ENCODE assay signal across 8 cellular contexts in the genomic region with DNA sequence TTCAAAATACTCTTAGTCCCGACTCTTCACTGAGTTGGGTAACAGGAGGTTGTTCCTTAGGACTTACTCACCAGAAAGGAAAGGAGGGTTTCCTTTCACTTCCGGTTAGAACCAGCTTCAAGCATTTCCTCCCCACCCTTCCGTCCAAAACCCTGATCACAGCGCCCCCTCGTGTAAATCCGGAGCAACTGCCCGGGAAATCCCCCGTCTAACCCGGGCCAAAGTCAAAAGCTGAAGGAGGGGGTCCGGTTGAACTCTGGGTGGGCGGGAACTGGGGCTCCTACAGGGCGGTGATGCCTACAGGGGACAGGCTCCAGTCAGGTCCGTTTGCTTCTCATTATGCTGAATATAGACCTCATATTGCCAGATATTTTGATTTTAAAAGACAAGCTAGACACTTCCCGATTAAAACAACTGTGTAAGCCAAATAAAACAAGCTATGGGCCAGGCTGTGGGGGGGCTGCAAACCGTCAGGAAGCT. TPM values are rescaled to one million over a fixed set of nuclear protein-coding genes. Genes with fewer than 3 reads are reported as not detected.
DNase-seq lines count a peak whose midpoint lies in the region; ATAC-seq, FAIRE-seq and TF ChIP-seq lines count a peak whose summit lies in the region.

No MANE protein-coding gene starts in this region.

- H3K27ac Mint-ChIP-seq in activated CD4-positive, alpha-beta T cell treated with anti-CD3 and anti-CD28 coated beads, Interleukin-2, amount 10 ng/mL, durations not matched to agents 24 days and 14 days = no peak overlapping the region

- H3K4me1 Mint-ChIP-seq in activated CD4-positive, alpha-beta T cell treated with anti-CD3 and anti-CD28 coated beads, Interleukin-2, amount 10 ng/mL, durations not matched to agents 24 days and 14 days = peaks cover 2% of the 10 kb centered on the region

- whole genome bisulfite sequencing in lung, 2 donors = 2 to 3% methylated on average over 15 of the region's 15 CpGs

- peak; percentile 73 for DNase-seq in BE2C
- peak; percentile 58 for DNase-seq in GM19239 (ENCODE audit: insufficient read length, low spot score)
- peak; percentile 18 for DNase-seq in NCI-H524 treated with DMSO at 0.1 percent for 48 hours (lab: John Stamatoyannopoulos, UW)
- DNase-seq in activated CD4-positive, alpha-beta T cell treated with anti-CD3 and anti-CD28 coated beads, Interleukin-2, amount 10 ng/mL, durations not matched to agents 24 days and 14 days = peak; percentile 93
- DNase-seq in dermis blood vessel endothelial cell = peak; percentile 94
- DNase-seq in lung (ENCODE audit: low spot score) = peak; percentile 89
- peak; percentile 43 to 64 (median 61) for DNase-seq in stimulated activated CD4-positive, alpha-beta T cell treated with anti-CD3 and anti-CD28 coated beads, TNF-alpha, amount 100 ng/mL, for 4 hours (ENCODE audit: low read depth in 3 of 3)

- peaks cover 15% of the 10 kb centered on the region for H3K27me3 Mint-ChIP-seq in activated CD4-positive, alpha-beta T cell treated with anti-CD3 and anti-CD28 coated beads, Interleukin-2, amount 10 ng/mL, durations not matched to agents 24 days and 14 days

- H3K9me3 ChIP-seq in BE2C (no peaks in the 10 kb centered on the region), lung (ENCODE audit: control insufficient read depth in 2 of 2, insufficient read depth in 1 of 2, low read length in 1 of 2) (no peaks in the 10 kb centered on the region)

- ATAC-seq in HG03378 (IDR thresholded peaks at IDR 0.05; ENCODE audit: unreplicated experiment) = peak; percentile 92
- ATAC-seq in lung (ENCODE audit: insufficient read depth, low FRiP score) = peak; percentile 96

- H3K9me3 Mint-ChIP-seq in activated CD4-positive, alpha-beta T cell treated with anti-CD3 and anti-CD28 coated beads, Interleukin-2, amount 10 ng/mL, durations not matched to agents 24 days and 14 days = peaks cover 13% of the 10 kb centered on the region

- H3K4me1 ChIP-seq in BE2C = no peaks in the 10 kb centered on the region
- peaks cover 0 to 3% of the 10 kb centered on the region in 2 donors for H3K4me1 ChIP-seq in lung (ENCODE audit: control insufficient read depth in 2 of 2, insufficient read depth in 2 of 2, low read length in 2 of 2)

- peak overlapping the region; percentile 70 to 76 for H3K27ac ChIP-seq in lung (ENCODE audit: low read depth in 1 of 2, low read length in 1 of 2)

- H3K36me3 ChIP-seq in BE2C (no peaks in the 10 kb centered on the region), lung (ENCODE audit: control insufficient read depth in 2 of 2, insufficient read depth in 2 of 2, low read length in 2 of 2) (no peaks in the 10 kb centered on the region)

- intact Hi-C loops in activated CD4-positive, alpha-beta T cell treated with anti-CD3 and anti-CD28 coated beads, Interleukin-2, amount 10 ng/mL, durations not matched to agents 24 days and 14 days (cut with micrococcal nuclease) = loop anchor here (1.0 to 5.0 kb wide), 3 partner anchors 43 to 461 kb away; a partner anchor contains a TSS

- TF ChIP-seq CTCF in BE2C (IDR thresholded peaks at IDR 0.05; ENCODE audit: low read depth, low read length) (peak; percentile 88), lung (IDR thresholded peaks at IDR 0.05; ENCODE audit: control extremely low read depth, extremely low read depth) (peak; percentile 57)

- H3K4me3 ChIP-seq in BE2C (ENCODE audit: low read depth, low read length) (no peak overlapping the region), lung (no peak overlapping the region)

- peak; percentile 74 for FAIRE-seq in GM19239 (lab: Jason Lieb, UNC)

- H3K4me3 Mint-ChIP-seq in activated CD4-positive, alpha-beta T cell treated with anti-CD3 and anti-CD28 coated beads, Interleukin-2, amount 10 ng/mL, durations not matched to agents 24 days and 14 days = peak overlapping the region; percentile 37

- no peaks in the 10 kb centered on the region for H3K36me3 Mint-ChIP-seq in activated CD4-positive, alpha-beta T cell treated with anti-CD3 and anti-CD28 coated beads, Interleukin-2, amount 10 ng/mL, durations not matched to agents 24 days and 14 days (ENCODE audit: low read depth)

- H3K27me3 ChIP-seq in BE2C = no peaks in the 10 kb centered on the region
- H3K27me3 ChIP-seq in lung (ENCODE audit: control insufficient read depth, insufficient read depth) = no peaks in the 10 kb centered on the region

RNA-seq across cellular contexts. Expression of a gene that starts 15.0 kb away (rescaled TPM):
- polyA plus RNA-seq in BE2C (2012; ENCODE audit: insufficient read depth, insufficient read length, low read depth) = not detected
- total RNA-seq in activated CD4-positive, alpha-beta T cell treated with anti-CD3 and anti-CD28 coated beads, Interleukin-2, amount 10 ng/mL, durations not matched to agents 24 days and 14 days = not detected in 2 replicates
- 11.0 and 23.5 TPM in 2 replicates for total RNA-seq in dermis blood vessel endothelial cell
- 10 to 100 TPM; 42.9 to 49.9 TPM for total RNA-seq in lung
- 10 to 100 TPM; 21.4 to 36.1 TPM for polyA plus RNA-seq in lung

RNA-seq across cellular contexts. Expression of a gene that starts 43.0 kb away (rescaled TPM):
- polyA plus RNA-seq in BE2C (2012; ENCODE audit: insufficient read depth, insufficient read length, low read depth) = not detected
- total RNA-seq in activated CD4-positive, alpha-beta T cell treated with anti-CD3 and anti-CD28 coated beads, Interleukin-2, amount 10 ng/mL, durations not matched to agents 24 days and 14 days = 0.05 TPM in 1 of 2 replicates, not detected in the other
- total RNA-seq in dermis blood vessel endothelial cell (124 and 125 TPM in 2 replicates), lung (10 to 100 TPM; 18.2 to 19.0 TPM)
- 10 to 100 TPM; 13.3 to 18.9 TPM for polyA plus RNA-seq in lung

RNA-seq across cellular contexts. Expression of a gene that starts 53.6 kb away (rescaled TPM):
- 7.7 TPM for polyA plus RNA-seq in BE2C (2012; ENCODE audit: insufficient read depth, insufficient read length, low read depth)
- not detected in 2 replicates for total RNA-seq in activated CD4-positive, alpha-beta T cell treated with anti-CD3 and anti-CD28 coated beads, Interleukin-2, amount 10 ng/mL, durations not matched to agents 24 days and 14 days
- total RNA-seq in dermis blood vessel endothelial cell (1.9 and 3.9 TPM in 2 replicates), lung (10 to 100 TPM; 19.2 to 22.3 TPM)
- polyA plus RNA-seq in lung = 10 to 100 TPM; 10.1 to 12.3 TPM

Comparison
In these comparisons a context has a peak if more than half of its experiments do, and no peak if none do; other contexts are left out.
1. DNase-seq: peak in every context shown above with its lines; median percentile 94 in dermis blood vessel endothelial cell; 93 in activated CD4-positive, alpha-beta T cell treated with anti-CD3 and anti-CD28 coated beads, Interleukin-2, amount 10 ng/mL, durations not matched to agents 24 days and 14 days; 89 in lung; 73 in BE2C; 61 in stimulated activated CD4-positive, alpha-beta T cell treated with anti-CD3 and anti-CD28 coated beads, TNF-alpha, amount 100 ng/mL, for 4 hours; 58 in GM19239; 18 in NCI-H524 treated with DMSO at 0.1 percent for 48 hours.
2. RNA of a gene that starts 15.0 kb away (total RNA-seq): 42.9 to 49.9 TPM in lung and 11.0 to 23.5 TPM in dermis blood vessel endothelial cell; not detected in activated CD4-positive, alpha-beta T cell treated with anti-CD3 and anti-CD28 coated beads, Interleukin-2, amount 10 ng/mL, durations not matched to agents 24 days and 14 days; every median in the first group is over 10 times any median in the second.
3. RNA of a gene that starts 43.0 kb away (total RNA-seq): 124 to 125 TPM in dermis blood vessel endothelial cell and 18.2 to 19.0 TPM in lung; 0.05 TPM in activated CD4-positive, alpha-beta T cell treated with anti-CD3 and anti-CD28 coated beads, Interleukin-2, amount 10 ng/mL, durations not matched to agents 24 days and 14 days; every median in the first group is over 10 times any median in the second.